Comparison of ENCODE assay signal across 2 cellular contexts in genomic region chr11:44505591-44506054, GRCh38.
A peak's percentile ranks its signal among the peaks of the same experiment; 100 is the strongest.
TF ChIP-seq lines count a peak whose summit lies in the region.

No MANE protein-coding gene starts in this region.

TF ChIP-seq in IMR-90, 13 proteins besides CTCF, POLR2A, EP300 and RAD21:
- TF ChIP-seq MAFK (IDR thresholded peaks at IDR 0.05; ENCODE audit: low read depth, low read length) (peak; percentile 20; the same call in 1 of the 2 replicates), MXI1 (IDR thresholded peaks at IDR 0.05; ENCODE audit: borderline replicate concordance, low read depth, low read length) (no peak), NFE2L2 (IDR thresholded peaks at IDR 0.05; ENCODE audit: low read depth, low read length) (no peak), FOS (IDR thresholded peaks at IDR 0.05; ENCODE audit: low read depth, low read length) (no peak), CEBPB (IDR thresholded peaks at IDR 0.05; ENCODE audit: low read depth, low read length) (no peak), RFX5 (IDR thresholded peaks at IDR 0.05; ENCODE audit: low read depth, low read length) (no peak), CHD1 (IDR thresholded peaks at IDR 0.05; ENCODE audit: low read depth, low read length) (no peak), SMC3 (IDR thresholded peaks at IDR 0.05; ENCODE audit: low read depth, low read length) (no peak)

TF ChIP-seq in K562, 482 proteins besides CTCF, POLR2A, EP300 and RAD21:
- TF ChIP-seq HDAC2 (IDR thresholded peaks at IDR 0.05) (peak; percentile 52; the same call in 1 of the 2 replicates), CC2D1A (IDR thresholded peaks at IDR 0.05) (peak; percentile 64; the same call in 1 of the 2 replicates), CTBP1 (IDR thresholded peaks at IDR 0.05; ENCODE audit: borderline replicate concordance) (peak; percentile 71), NFRKB (IDR thresholded peaks at IDR 0.05; ENCODE audit: low read depth) (0 out of 2 replicates have a peak, but pooled peaks have one; percentile 32), EHMT2 (IDR thresholded peaks at IDR 0.05) (peak; percentile 70; the same call in 1 of the 2 replicates), ZNF766 (CRISPR knock-in tag; conservative IDR thresholded peaks at IDR 0.05) (peak; percentile 93), CBFA2T3 (IDR thresholded peaks at IDR 0.05) (peak; percentile 50), TOE1 (IDR thresholded peaks at IDR 0.05; ENCODE audit: borderline replicate concordance) (0 out of 2 replicates have a peak, but pooled peaks have one; percentile 29), TOE1 (CRISPR knock-in tag; IDR thresholded peaks at IDR 0.05; ENCODE audit: borderline replicate concordance, low read depth) (no peak), PHF20 (IDR thresholded peaks at IDR 0.05; ENCODE audit: partially characterized antibody) (no peak), CEBPB (tag; IDR thresholded peaks at IDR 0.05) (peak; percentile 39; the same call in 1 of the 2 replicates), MTA1 (IDR thresholded peaks at IDR 0.05; ENCODE audit: borderline replicate concordance) (no peak), ARID1B (IDR thresholded peaks at IDR 0.05) (peak; percentile 56), MAFG (tag; conservative IDR thresholded peaks at IDR 0.05) (peak; percentile 72), DIDO1 (tag; IDR thresholded peaks at IDR 0.05; ENCODE audit: low read depth) (peak; percentile 28; the same call in 1 of the 2 replicates), GATA2 (CRISPR knock-in tag; IDR thresholded peaks at IDR 0.05) (peak; percentile 71; the same call in 1 of the 2 replicates), CHAMP1 (IDR thresholded peaks at IDR 0.05) (peak; percentile 89), C11orf30 (IDR thresholded peaks at IDR 0.05; ENCODE audit: low read depth) (peak; percentile 61), DPF2 (IDR thresholded peaks at IDR 0.05) (peak; percentile 66), MEF2D (tag; conservative IDR thresholded peaks at IDR 0.05; ENCODE audit: low read depth) (no peak), ZNF584 (CRISPR knock-in tag; IDR thresholded peaks at IDR 0.05; ENCODE audit: low read depth) (0 out of 2 replicates have a peak, but pooled peaks have one; percentile 27), FOXK2 (conservative IDR thresholded peaks at IDR 0.05 in 1 of 2, IDR thresholded peaks at IDR 0.05 in 1 of 2; ENCODE audit: low read depth in 2 of 2) (0 out of 4 replicates have a peak, but pooled peaks of 1 of the 2 experiments have one; percentile 18), LEF1 (IDR thresholded peaks at IDR 0.05) (0 out of 2 replicates have a peak, but pooled peaks have one; percentile 26), BACH1 (tag; IDR thresholded peaks at IDR 0.05) (0 out of 2 replicates have a peak, but pooled peaks have one; percentile 27), ATF3 (IDR thresholded peaks at IDR 0.05) (peak; percentile 23; the same call in 1 of the 2 replicates), ATF3 (CRISPR knock-in tag; conservative IDR thresholded peaks at IDR 0.05) (no peak), ZNF316 (IDR thresholded peaks at IDR 0.05) (peak; percentile 66), MTA3 (IDR thresholded peaks at IDR 0.05; ENCODE audit: borderline replicate concordance) (0 out of 2 replicates have a peak, but pooled peaks have one; percentile 18), SNAPC5 (CRISPR knock-in tag; IDR thresholded peaks at IDR 0.05) (no peak), RBM15 (IDR thresholded peaks at IDR 0.05; ENCODE audit: insufficient read depth, low read length) (no peak), NRF1 (conservative IDR thresholded peaks at IDR 0.05 in 1 of 2, IDR thresholded peaks at IDR 0.05 in 1 of 2) (0 out of 4 replicates have a peak, but pooled peaks of 1 of the 2 experiments have one; percentile 4), SMARCA4 (IDR thresholded peaks at IDR 0.05) (peak; percentile 50), JUND (IDR thresholded peaks at IDR 0.05; ENCODE audit: borderline replicate concordance, low read depth, low read length) (no peak), JUND (tag; IDR thresholded peaks at IDR 0.05; ENCODE audit: borderline replicate concordance, low read depth, low read length) (peak; percentile 52; the same call in 1 of the 3 replicates), TRIM24 (IDR thresholded peaks at IDR 0.05) (0 out of 4 replicates have a peak, but pooled peaks of 1 of the 2 experiments have one; percentile 49), MEIS2 (IDR thresholded peaks at IDR 0.05; ENCODE audit: partially characterized antibody) (peak; percentile 54), ZNF12 (CRISPR knock-in tag; IDR thresholded peaks at IDR 0.05) (0 out of 2 replicates have a peak, but pooled peaks have one; percentile 58), MAZ (CRISPR knock-in tag; conservative IDR thresholded peaks at IDR 0.05 in 1 of 2, IDR thresholded peaks at IDR 0.05 in 1 of 2) (no peak), NFE2 (IDR thresholded peaks at IDR 0.05; ENCODE audit: low read depth) (peak; percentile 52), ZNF174 (CRISPR knock-in tag; IDR thresholded peaks at IDR 0.05) (no peak), L3MBTL2 (IDR thresholded peaks at IDR 0.05) (peak; percentile 37; the same call in 1 of the 2 replicates), ATF1 (CRISPR knock-in tag; IDR thresholded peaks at IDR 0.05) (no peak), ATF1 (tag; IDR thresholded peaks at IDR 0.05) (0 out of 2 replicates have a peak, but pooled peaks have one; percentile 10), SPI1 (IDR thresholded peaks at IDR 0.05; ENCODE audit: borderline replicate concordance, low read depth, low read length) (peak; percentile 86), TAL1 (IDR thresholded peaks at IDR 0.05) (peak; percentile 13; the same call in 1 of the 2 replicates), ADNP (tag; IDR thresholded peaks at IDR 0.05) (no peak), FOSL1 (tag; conservative IDR thresholded peaks at IDR 0.05) (peak; percentile 75)
- TF ChIP-seq, protein P1, sequence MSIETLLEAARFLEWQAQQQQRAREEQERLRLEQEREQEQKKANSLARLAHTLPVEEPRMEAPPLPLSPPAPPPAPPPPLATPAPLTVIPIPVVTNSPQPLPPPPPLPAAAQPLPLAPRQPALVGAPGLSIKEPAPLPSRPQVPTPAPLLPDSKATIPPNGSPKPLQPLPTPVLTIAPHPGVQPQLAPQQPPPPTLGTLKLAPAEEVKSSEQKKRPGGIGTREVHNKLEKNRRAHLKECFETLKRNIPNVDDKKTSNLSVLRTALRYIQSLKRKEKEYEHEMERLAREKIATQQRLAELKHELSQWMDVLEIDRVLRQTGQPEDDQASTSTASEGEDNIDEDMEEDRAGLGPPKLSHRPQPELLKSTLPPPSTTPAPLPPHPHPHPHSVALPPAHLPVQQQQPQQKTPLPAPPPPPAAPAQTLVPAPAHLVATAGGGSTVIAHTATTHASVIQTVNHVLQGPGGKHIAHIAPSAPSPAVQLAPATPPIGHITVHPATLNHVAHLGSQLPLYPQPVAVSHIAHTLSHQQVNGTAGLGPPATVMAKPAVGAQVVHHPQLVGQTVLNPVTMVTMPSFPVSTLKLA (conservative IDR thresholded peaks at IDR 0.05) = 0 out of 4 replicates have a peak, but pooled peaks of 1 of the 2 experiments have one; percentile 27
- TF ChIP-seq, protein P2, sequence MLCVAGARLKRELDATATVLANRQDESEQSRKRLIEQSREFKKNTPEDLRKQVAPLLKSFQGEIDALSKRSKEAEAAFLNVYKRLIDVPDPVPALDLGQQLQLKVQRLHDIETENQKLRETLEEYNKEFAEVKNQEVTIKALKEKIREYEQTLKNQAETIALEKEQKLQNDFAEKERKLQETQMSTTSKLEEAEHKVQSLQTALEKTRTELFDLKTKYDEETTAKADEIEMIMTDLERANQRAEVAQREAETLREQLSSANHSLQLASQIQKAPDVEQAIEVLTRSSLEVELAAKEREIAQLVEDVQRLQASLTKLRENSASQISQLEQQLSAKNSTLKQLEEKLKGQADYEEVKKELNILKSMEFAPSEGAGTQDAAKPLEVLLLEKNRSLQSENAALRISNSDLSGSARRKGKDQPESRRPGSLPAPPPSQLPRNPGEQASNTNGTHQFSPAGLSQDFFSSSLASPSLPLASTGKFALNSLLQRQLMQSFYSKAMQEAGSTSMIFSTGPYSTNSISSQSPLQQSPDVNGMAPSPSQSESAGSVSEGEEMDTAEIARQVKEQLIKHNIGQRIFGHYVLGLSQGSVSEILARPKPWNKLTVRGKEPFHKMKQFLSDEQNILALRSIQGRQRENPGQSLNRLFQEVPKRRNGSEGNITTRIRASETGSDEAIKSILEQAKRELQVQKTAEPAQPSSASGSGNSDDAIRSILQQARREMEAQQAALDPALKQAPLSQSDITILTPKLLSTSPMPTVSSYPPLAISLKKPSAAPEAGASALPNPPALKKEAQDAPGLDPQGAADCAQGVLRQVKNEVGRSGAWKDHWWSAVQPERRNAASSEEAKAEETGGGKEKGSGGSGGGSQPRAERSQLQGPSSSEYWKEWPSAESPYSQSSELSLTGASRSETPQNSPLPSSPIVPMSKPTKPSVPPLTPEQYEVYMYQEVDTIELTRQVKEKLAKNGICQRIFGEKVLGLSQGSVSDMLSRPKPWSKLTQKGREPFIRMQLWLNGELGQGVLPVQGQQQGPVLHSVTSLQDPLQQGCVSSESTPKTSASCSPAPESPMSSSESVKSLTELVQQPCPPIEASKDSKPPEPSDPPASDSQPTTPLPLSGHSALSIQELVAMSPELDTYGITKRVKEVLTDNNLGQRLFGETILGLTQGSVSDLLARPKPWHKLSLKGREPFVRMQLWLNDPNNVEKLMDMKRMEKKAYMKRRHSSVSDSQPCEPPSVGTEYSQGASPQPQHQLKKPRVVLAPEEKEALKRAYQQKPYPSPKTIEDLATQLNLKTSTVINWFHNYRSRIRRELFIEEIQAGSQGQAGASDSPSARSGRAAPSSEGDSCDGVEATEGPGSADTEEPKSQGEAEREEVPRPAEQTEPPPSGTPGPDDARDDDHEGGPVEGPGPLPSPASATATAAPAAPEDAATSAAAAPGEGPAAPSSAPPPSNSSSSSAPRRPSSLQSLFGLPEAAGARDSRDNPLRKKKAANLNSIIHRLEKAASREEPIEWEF (CRISPR knock-in tag; IDR thresholded peaks at IDR 0.05) = no peak
- TF ChIP-seq, protein P3, sequence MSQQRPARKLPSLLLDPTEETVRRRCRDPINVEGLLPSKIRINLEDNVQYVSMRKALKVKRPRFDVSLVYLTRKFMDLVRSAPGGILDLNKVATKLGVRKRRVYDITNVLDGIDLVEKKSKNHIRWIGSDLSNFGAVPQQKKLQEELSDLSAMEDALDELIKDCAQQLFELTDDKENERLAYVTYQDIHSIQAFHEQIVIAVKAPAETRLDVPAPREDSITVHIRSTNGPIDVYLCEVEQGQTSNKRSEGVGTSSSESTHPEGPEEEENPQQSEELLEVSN (IDR thresholded peaks at IDR 0.05; ENCODE audit: borderline replicate concordance in 1 of 2, extremely low read depth in 1 of 2, insufficient read depth in 1 of 2, insufficient read length in 1 of 2, low read depth in 1 of 2, low read length in 1 of 2, poor library complexity in 1 of 2, severe bottlenecking in 1 of 2) = no peak
- TF ChIP-seq, protein P4, sequence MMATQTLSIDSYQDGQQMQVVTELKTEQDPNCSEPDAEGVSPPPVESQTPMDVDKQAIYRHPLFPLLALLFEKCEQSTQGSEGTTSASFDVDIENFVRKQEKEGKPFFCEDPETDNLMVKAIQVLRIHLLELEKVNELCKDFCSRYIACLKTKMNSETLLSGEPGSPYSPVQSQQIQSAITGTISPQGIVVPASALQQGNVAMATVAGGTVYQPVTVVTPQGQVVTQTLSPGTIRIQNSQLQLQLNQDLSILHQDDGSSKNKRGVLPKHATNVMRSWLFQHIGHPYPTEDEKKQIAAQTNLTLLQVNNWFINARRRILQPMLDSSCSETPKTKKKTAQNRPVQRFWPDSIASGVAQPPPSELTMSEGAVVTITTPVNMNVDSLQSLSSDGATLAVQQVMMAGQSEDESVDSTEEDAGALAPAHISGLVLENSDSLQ (IDR thresholded peaks at IDR 0.05) = peak; percentile 68
